ENCODE assay signal across 20 cellular contexts in genomic region chr7:43232376-43232775, GRCh38.
DNase-seq lines count a peak whose midpoint lies in the region; ATAC-seq and TF ChIP-seq lines count a peak whose summit lies in the region.
"Had no signal": no experiment of that assay in that cellular context is flagged by ENCODE, and none has a peak within 500 bp of the region (broad histone marks: within the 10 kb centered on the region; RNA-seq: fewer than 3 reads in every experiment).

No MANE protein-coding gene starts in this region.

- H3K9ac ChIP-seq in BLaER1 (no peak overlapping the region), adipocyte (ENCODE audit: low read length) (no peak overlapping the region)

- no peaks in the 10 kb centered on the region for H3K36me3 Mint-ChIP-seq in endothelial cell (ENCODE audit: low read depth, unreplicated experiment)
- H3K36me3 Mint-ChIP-seq: CD4-positive, CD25-positive, alpha-beta regulatory T cell had no signal

- H3K27ac Mint-ChIP-seq in endothelial cell (ENCODE audit: unreplicated experiment) = no peak overlapping the region
- H3K27ac Mint-ChIP-seq: CD4-positive, CD25-positive, alpha-beta regulatory T cell had no signal

- peak overlapping the region; percentile 39 for H3K4me2 ChIP-seq in BLaER1
- H3K4me2 ChIP-seq: PC-9 had no signal

- intact Hi-C loops in right cardiac atrium (cut with DNase I) (no loop called here), left cardiac atrium (cut with DNase I) (no loop called here)

- TF ChIP-seq CTCF in endothelial cell (IDR thresholded peaks at IDR 0.05; ENCODE audit: unreplicated experiment) = no peak

- H3K9me3 Mint-ChIP-seq in endothelial cell (ENCODE audit: unreplicated experiment) = no peaks in the 10 kb centered on the region
- H3K9me3 Mint-ChIP-seq: CD4-positive, CD25-positive, alpha-beta regulatory T cell had no signal

- H4K20me1 ChIP-seq in BLaER1 = no peaks in the 10 kb centered on the region

- H3K27ac ChIP-seq in BLaER1 = no peak overlapping the region
- H3K27ac ChIP-seq in right cardiac atrium (ENCODE audit: low read length) = no peak overlapping the region
- H3K27ac ChIP-seq: 22Rv1, PC-9, SJCRH30 had no signal

- H3K36me3 ChIP-seq in BLaER1 = no peaks in the 10 kb centered on the region
- H3K36me3 ChIP-seq in adipocyte (ENCODE audit: control insufficient read depth, insufficient read depth, low read length, severe bottlenecking) = no peaks in the 10 kb centered on the region
- H3K36me3 ChIP-seq: BE2C, SJCRH30 had no signal

- ATAC-seq in right cardiac atrium (no peak), left cardiac atrium (no peak)
- ATAC-seq: Right ventricle myocardium inferior had no signal

- peak; percentile 4 for DNase-seq in adipocyte (ENCODE audit: low read depth)
- peak; percentile 3 for DNase-seq in fibroblast of peridontal ligament (ENCODE audit: extremely low read depth)
- DNase-seq in skeletal muscle cell (ENCODE audit: low read depth) = peak; percentile 65
- DNase-seq in right cardiac atrium = no peak
- no peak for DNase-seq in foreskin melanocyte
- no peak for DNase-seq in endothelial cell (ENCODE audit: low spot score)
- no peak for DNase-seq in left cardiac atrium
- DNase-seq: BE2C; CD4-positive, CD25-positive, alpha-beta regulatory T cell; Karpas-422; NCI-H1105; NCI-H2029; NCI-H446 treated with DMSO at 0.1 percent for 48 hours; NCI-H526; NCI-H82; PC-9; SJCRH30 had no signal

- no peaks in the 10 kb centered on the region for H3K27me3 ChIP-seq in BLaER1
- no peaks in the 10 kb centered on the region for H3K27me3 ChIP-seq in adipocyte (replicated peaks; ENCODE audit: control insufficient read depth, insufficient read depth, low read length)
- H3K27me3 ChIP-seq in right cardiac atrium (ENCODE audit: control insufficient read depth, insufficient read depth) = no peaks in the 10 kb centered on the region

- no peak overlapping the region for H3K4me3 Mint-ChIP-seq in endothelial cell (ENCODE audit: unreplicated experiment)
- H3K4me3 Mint-ChIP-seq: CD4-positive, CD25-positive, alpha-beta regulatory T cell had no signal

- H3K9me3 ChIP-seq in BLaER1 (peaks cover 6% of the 10 kb centered on the region; the same call in 1 of the 2 replicates), adipocyte (ENCODE audit: control insufficient read depth, low read length) (no peaks in the 10 kb centered on the region), right cardiac atrium (ENCODE audit: control insufficient read depth, low read length) (no peaks in the 10 kb centered on the region)
- H3K9me3 ChIP-seq: BE2C, SJCRH30 had no signal

- peaks cover 6% of the 10 kb centered on the region for H3K4me1 Mint-ChIP-seq in endothelial cell (ENCODE audit: unreplicated experiment)
- H3K4me1 Mint-ChIP-seq: CD4-positive, CD25-positive, alpha-beta regulatory T cell had no signal

- H3K4me3 ChIP-seq in BLaER1 (no peak overlapping the region), adipocyte (ENCODE audit: low read length) (no peak overlapping the region), skeletal muscle cell (ENCODE audit: low read depth, low read length) (no peak overlapping the region), right cardiac atrium (ENCODE audit: low read length) (no peak overlapping the region)
- H3K4me3 ChIP-seq: PC-9, SJCRH30 had no signal

- no peaks in the 10 kb centered on the region for H3K27me3 Mint-ChIP-seq in endothelial cell (ENCODE audit: unreplicated experiment)

- 73% methylated on average over 2 of the region's 2 CpGs for WGBS in right cardiac atrium

- H3K4me1 ChIP-seq in BLaER1 (peaks cover 26% of the 10 kb centered on the region), adipocyte (ENCODE audit: control insufficient read depth, insufficient read depth, low read length) (no peaks in the 10 kb centered on the region), right cardiac atrium (ENCODE audit: control insufficient read depth, insufficient read depth, low read length) (no peaks in the 10 kb centered on the region)
- H3K4me1 ChIP-seq: BE2C, SJCRH30 had no signal

Comparison
In these comparisons a context has a peak if more than half of its experiments do, and no peak if none do; other contexts are left out.
1. DNase-seq: peak in adipocyte (single experiment), fibroblast of peridontal ligament (single experiment) and skeletal muscle cell (single experiment); none in right cardiac atrium (0 of 3), foreskin melanocyte (single experiment), endothelial cell (single experiment) and left cardiac atrium (single experiment).